In the genomic region with DNA sequence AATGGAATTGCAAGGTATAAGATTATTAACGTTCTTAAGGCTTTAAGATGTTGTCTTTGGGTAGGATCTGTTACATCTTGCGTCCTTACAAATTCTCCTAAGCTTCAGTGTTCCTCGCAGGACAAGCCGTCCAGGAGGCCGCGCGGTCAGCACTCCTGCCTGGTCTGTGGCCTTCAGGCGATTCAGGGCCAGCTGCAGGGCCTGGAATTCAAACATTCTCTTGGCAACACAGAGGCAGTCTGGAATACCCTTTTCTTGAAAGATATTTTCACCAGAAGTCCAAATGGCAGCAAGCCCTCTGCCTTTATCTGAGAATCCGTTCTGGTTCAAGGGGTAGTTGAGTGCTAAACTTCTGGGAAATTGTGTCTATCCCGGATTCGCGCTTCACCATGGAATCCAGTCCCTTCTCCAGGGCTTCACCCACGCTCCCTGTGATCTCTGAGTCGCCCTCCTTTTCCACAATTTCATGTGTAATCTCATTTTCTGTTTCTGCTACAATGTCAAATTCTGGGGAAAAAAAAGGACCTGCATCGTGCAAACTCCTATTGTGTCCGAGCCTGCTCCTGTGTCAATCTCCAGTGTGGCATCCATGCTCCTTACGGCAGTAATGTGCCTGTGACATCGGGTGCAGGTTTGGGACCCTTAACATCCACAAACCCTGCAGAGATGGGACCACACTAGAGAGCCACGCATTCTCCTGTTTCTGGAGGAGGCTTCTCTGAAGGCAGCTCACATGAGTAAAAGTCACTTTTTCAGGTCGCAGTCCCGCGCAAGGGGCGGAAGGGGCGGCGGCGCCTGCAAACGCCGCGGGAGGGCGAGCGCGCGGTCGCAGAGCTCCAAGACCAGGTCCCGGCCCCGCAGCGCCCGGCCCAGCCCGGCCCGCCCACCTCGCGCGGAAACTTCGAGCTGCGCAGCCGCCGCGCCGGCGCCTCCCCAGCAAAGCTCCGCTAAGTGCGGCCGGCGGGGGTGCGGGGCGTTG, we compare ENCODE assay signal across 8 cellular contexts. TPM values are rescaled to one million over a fixed set of nuclear protein-coding genes. Genes with fewer than 3 reads are reported as not detected.
DNase-seq lines count a peak whose midpoint lies in the region; ATAC-seq and TF ChIP-seq lines count a peak whose summit lies in the region.

No MANE protein-coding gene starts in this region.

- no peaks in the 10 kb centered on the region for H4K20me1 ChIP-seq in fibroblast of lung (ENCODE audit: control insufficient read depth, extremely low read depth, insufficient read depth, low read length)

- WGBS in aorta, 2 donors: 16 to 24% methylated on average over 40 to 56 of the region's 56 CpGs

- intact Hi-C loops in aorta (cut with DNase I): no loop called here

- peaks cover 20% of the 10 kb centered on the region for H3K27me3 Mint-ChIP-seq in activated CD8-positive, alpha-beta memory T cell treated with anti-CD3 and anti-CD28 coated beads, Interleukin-2, amount 10 ng/mL, durations not matched to agents 7 days and 5 days

- DNase-seq in activated CD8-positive, alpha-beta memory T cell treated with anti-CD3 and anti-CD28 coated beads, Interleukin-2, amount 10 ng/mL, durations not matched to agents 7 days and 5 days: no peak
- no peak for DNase-seq in fibroblast of lung (ENCODE audit: low read depth in 2 of 2)
- DNase-seq in aorta: peak; percentile 64 to 89

- peak overlapping the region; percentile 28 for H3K4me3 Mint-ChIP-seq in activated CD8-positive, alpha-beta memory T cell treated with anti-CD3 and anti-CD28 coated beads, Interleukin-2, amount 10 ng/mL, durations not matched to agents 7 days and 5 days

- H3K36me3 Mint-ChIP-seq in activated CD8-positive, alpha-beta memory T cell treated with anti-CD3 and anti-CD28 coated beads, Interleukin-2, amount 10 ng/mL, durations not matched to agents 7 days and 5 days: peaks cover 1% of the 10 kb centered on the region

- peak overlapping the region; percentile 62; the same call in 1 of the 2 replicates for H3K9ac ChIP-seq in ES-I3 (ENCODE audit: low read depth, low read length)
- no peak overlapping the region for H3K9ac ChIP-seq in fibroblast of lung (ENCODE audit: insufficient read depth, low read length)

- H3K27me3 ChIP-seq in fibroblast of lung (ENCODE audit: control insufficient read depth, insufficient read depth, low read length) (peaks cover 4% of the 10 kb centered on the region), neutrophil (no peaks in the 10 kb centered on the region), aorta (ENCODE audit: control insufficient read depth in 1 of 2, insufficient read depth in 2 of 2, low read length in 1 of 2) (no peaks in the 10 kb centered on the region)

- H3K4me1 Mint-ChIP-seq in activated CD8-positive, alpha-beta memory T cell treated with anti-CD3 and anti-CD28 coated beads, Interleukin-2, amount 10 ng/mL, durations not matched to agents 7 days and 5 days: peaks cover 17% of the 10 kb centered on the region

- no peaks in the 10 kb centered on the region for H3K9me3 ChIP-seq in ES-I3 (ENCODE audit: control insufficient read depth, insufficient read depth, low read length)
- no peaks in the 10 kb centered on the region for H3K9me3 ChIP-seq in fibroblast of lung (ENCODE audit: control insufficient read depth, insufficient read depth, low read depth, low read length)
- H3K9me3 ChIP-seq in neutrophil: no peaks in the 10 kb centered on the region
- H3K9me3 ChIP-seq in aorta (ENCODE audit: control insufficient read depth, low read length): no peaks in the 10 kb centered on the region

- no peak overlapping the region for H3K27ac ChIP-seq in fibroblast of lung (ENCODE audit: insufficient read depth, low read length)
- peak overlapping the region; percentile 69 for H3K27ac ChIP-seq in neutrophil
- H3K27ac ChIP-seq in aorta (ENCODE audit: low read depth in 1 of 2, low read length in 2 of 2): no peak overlapping the region

- H3K36me3 ChIP-seq in ES-I3 (ENCODE audit: insufficient read depth, low read length): no peaks in the 10 kb centered on the region
- no peaks in the 10 kb centered on the region for H3K36me3 ChIP-seq in fibroblast of lung (ENCODE audit: control insufficient read depth, insufficient read depth, low read length)
- no peaks in the 10 kb centered on the region for H3K36me3 ChIP-seq in neutrophil
- H3K36me3 ChIP-seq in aorta (ENCODE audit: control insufficient read depth in 1 of 2, insufficient read depth in 2 of 2, low read length in 1 of 2): no peaks in the 10 kb centered on the region

- H3K4me2 ChIP-seq in fibroblast of lung (ENCODE audit: extremely low read depth, insufficient read depth, low read length): peak overlapping the region; percentile 82

- ATAC-seq in HG03354 (IDR thresholded peaks at IDR 0.05; ENCODE audit: poor library complexity, severe bottlenecking, unreplicated experiment): peak; percentile 51
- ATAC-seq in activated CD8-positive, alpha-beta memory T cell treated with anti-CD3 and anti-CD28 coated beads, Interleukin-2, amount 10 ng/mL, durations not matched to agents 7 days and 5 days: peak; percentile 81
- peak; percentile 80 for ATAC-seq in aorta (ENCODE audit: low FRiP score)
- ATAC-seq in HG03439 (IDR thresholded peaks at IDR 0.05; ENCODE audit: unreplicated experiment): no peak
- no peak for ATAC-seq in GM21619 (IDR thresholded peaks at IDR 0.05; ENCODE audit: unreplicated experiment)

- H3K4me1 ChIP-seq in ES-I3 (ENCODE audit: insufficient read depth, low read length) (no peaks in the 10 kb centered on the region), fibroblast of lung (ENCODE audit: control insufficient read depth, extremely low read depth, insufficient read depth, low read length) (no peaks in the 10 kb centered on the region), neutrophil (ENCODE audit: control insufficient read depth in 1 of 2, insufficient read depth in 1 of 2, low read depth in 1 of 2, low read length in 1 of 2) (peaks cover 61 to 76% of the 10 kb centered on the region in 2 experiments), aorta (ENCODE audit: control insufficient read depth in 1 of 2, insufficient read depth in 2 of 2, low read length in 2 of 2) (no peaks in the 10 kb centered on the region)

- CTCF ChIA-PET in activated CD8-positive, alpha-beta memory T cell treated with anti-CD3 and anti-CD28 coated beads, Interleukin-2, amount 10 ng/mL, durations not matched to agents 7 days and 5 days (lab: Charles Lee): interaction anchor here (1.5 kb wide), 2 partner anchors 24 to 165 kb away, joined by 6 to 8 read pairs; no protein-coding TSS in a partner anchor

- no peaks in the 10 kb centered on the region for H3K79me2 ChIP-seq in fibroblast of lung (ENCODE audit: control insufficient read depth, insufficient read depth, low read length)

- H3K9me3 Mint-ChIP-seq in activated CD8-positive, alpha-beta memory T cell treated with anti-CD3 and anti-CD28 coated beads, Interleukin-2, amount 10 ng/mL, durations not matched to agents 7 days and 5 days (ENCODE audit: low read depth): peaks cover 5% of the 10 kb centered on the region

- H3K27ac Mint-ChIP-seq in activated CD8-positive, alpha-beta memory T cell treated with anti-CD3 and anti-CD28 coated beads, Interleukin-2, amount 10 ng/mL, durations not matched to agents 7 days and 5 days: no peak overlapping the region

- TF ChIP-seq CTCF in fibroblast of lung (conservative IDR thresholded peaks at IDR 0.05 in 1 of 2, IDR thresholded peaks at IDR 0.05 in 1 of 2; ENCODE audit: low read depth in 1 of 2, low read length in 2 of 2) (no peak), neutrophil (IDR thresholded peaks at IDR 0.05) (peak; percentile 67)

- H3K4me3 ChIP-seq in fibroblast of lung (replicated peaks in 1 of 4; ENCODE audit: control extremely low read depth in 1 of 4, insufficient read depth in 1 of 4, low read depth in 3 of 4, low read length in 4 of 4): peak overlapping the region in 1 of 4 experiments; percentile 30
- peak overlapping the region; percentile 45 to 54 for H3K4me3 ChIP-seq in neutrophil (ENCODE audit: low read depth in 1 of 2, low read length in 1 of 2)
- peak overlapping the region; percentile 17 to 63 for H3K4me3 ChIP-seq in aorta (ENCODE audit: low read length in 2 of 2)

- H2AFZ ChIP-seq in fibroblast of lung (ENCODE audit: low read length): peak overlapping the region; percentile 36

RNA-seq across cellular contexts. Expression of gene SORL1, which starts 25.3 kb away (rescaled TPM):
- total RNA-seq in activated CD8-positive, alpha-beta memory T cell treated with anti-CD3 and anti-CD28 coated beads, Interleukin-2, amount 10 ng/mL, durations not matched to agents 7 days and 5 days: 10 to 100 TPM; 17.4 to 38.6 TPM
- total RNA-seq in fibroblast of lung (3.6 and 10.9 TPM in 2 replicates), aorta (10 to 100 TPM; 34.0 to 37.2 TPM)
- polyA plus RNA-seq in fibroblast of lung (0.58 and 5.4 TPM in 2 replicates), aorta (1 to 10 TPM in 1 of 2 donors, under 1 TPM in 1; 0.79 to 2.5 TPM)
- polyA plus RNA-seq in fibroblast of lung (2012): 0.38 and 3.3 TPM in 2 replicates
- polyA minus RNA-seq in fibroblast of lung (ENCODE audit: low replicate concordance): 25.9 and 51.8 TPM in 2 replicates

Comparison
In these comparisons a context has a peak if more than half of its experiments do, and no peak if none do; other contexts are left out.
1. ATAC-seq: peak in HG03354 (single experiment), activated CD8-positive, alpha-beta memory T cell treated with anti-CD3 and anti-CD28 coated beads, Interleukin-2, amount 10 ng/mL, durations not matched to agents 7 days and 5 days (single experiment) and aorta (single experiment); none in HG03439 (single experiment) and GM21619 (single experiment).
2. DNase-seq: peak in aorta (2 of 2); none in activated CD8-positive, alpha-beta memory T cell treated with anti-CD3 and anti-CD28 coated beads, Interleukin-2, amount 10 ng/mL, durations not matched to agents 7 days and 5 days (single experiment) and fibroblast of lung (0 of 2).